ENCODE assay signal across 1 cellular context in genomic region chr4:3079694-3080123, GRCh38.
TF ChIP-seq lines count a peak whose summit lies in the region.

No MANE protein-coding gene starts in this region.

TF ChIP-seq in GM12878, 131 proteins besides CTCF, POLR2A, EP300 and RAD21 (continued from another document):
- TF ChIP-seq BCL11A (IDR thresholded peaks at IDR 0.05; ENCODE audit: low read depth, low read length) (0 out of 2 replicates have a peak, but pooled peaks have one; percentile 42), POU2F2 (IDR thresholded peaks at IDR 0.05; ENCODE audit: borderline replicate concordance, low read depth, low read length) (peak; percentile 38; the same call in 1 of the 3 replicates), JUNB (IDR thresholded peaks at IDR 0.05) (peak; percentile 22; the same call in 1 of the 2 replicates), YY1 (IDR thresholded peaks at IDR 0.05; ENCODE audit: low read depth, low read length) (peak; percentile 58), SPI1 (IDR thresholded peaks at IDR 0.05; ENCODE audit: borderline replicate concordance, insufficient read depth, low read depth, low read length) (peak; percentile 25; the same call in 1 of the 2 replicates)
